Comparison of ENCODE assay signal across 18 cellular contexts in the genomic region with DNA sequence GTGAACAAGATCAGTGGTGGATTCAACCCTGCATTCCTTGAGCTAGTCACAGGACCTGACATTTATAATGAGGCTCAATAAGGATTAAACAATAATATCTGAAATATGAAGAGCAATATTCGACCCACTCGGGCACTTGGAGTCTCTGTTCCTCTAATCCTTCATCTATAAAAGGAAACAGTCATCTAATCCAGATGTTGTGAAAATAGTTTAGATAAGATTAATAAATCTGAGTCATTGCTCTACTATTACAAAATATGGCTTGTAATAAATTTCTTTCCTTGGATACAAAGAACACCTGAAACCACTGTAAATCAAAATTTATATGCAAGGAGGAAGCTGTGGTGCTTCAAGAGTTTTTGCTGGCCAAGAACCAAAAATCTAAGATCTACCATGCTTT.
DNase-seq lines count a peak whose midpoint lies in the region; ATAC-seq and TF ChIP-seq lines count a peak whose summit lies in the region.
"Had no signal": no experiment of that assay in that cellular context is flagged by ENCODE, and none has a peak within 500 bp of the region (broad histone marks: within the 10 kb centered on the region; RNA-seq: fewer than 3 reads in every experiment).

No MANE protein-coding gene starts in this region.

- H3K4me3 ChIP-seq in fibroblast of the aortic adventitia (ENCODE audit: low read depth, low read length), result no peak overlapping the region
- H3K4me3 ChIP-seq in smooth muscle cell, result no peak overlapping the region
- H3K4me3 ChIP-seq in GM23338, result no peak overlapping the region
- H3K4me3 ChIP-seq in endodermal cell (ENCODE audit: low read length), result no peak overlapping the region
- H3K4me3 ChIP-seq in uterus, result no peak overlapping the region
- H3K4me3 ChIP-seq: PC-9 had no signal

- H4K20me1 ChIP-seq in smooth muscle cell (ENCODE audit: low read depth) (no peaks in the 10 kb centered on the region), GM23338 (replicated peaks; ENCODE audit: insufficient read depth) (no peaks in the 10 kb centered on the region)

- peaks cover 6% of the 10 kb centered on the region; the same call in 2 of the 3 replicates for H3K4me1 Mint-ChIP-seq in GM23338
- H3K4me1 Mint-ChIP-seq in endodermal cell, result peaks cover 26% of the 10 kb centered on the region
- H3K4me1 Mint-ChIP-seq: CD4-positive, alpha-beta memory T cell had no signal

- H2AFZ ChIP-seq in smooth muscle cell (ENCODE audit: low read depth) (no peak overlapping the region), GM23338 (no peak overlapping the region)
- H2AFZ ChIP-seq: PC-9 had no signal

- H3K4me3 Mint-ChIP-seq in GM23338 (no peak overlapping the region), endodermal cell (no peak overlapping the region)
- H3K4me3 Mint-ChIP-seq: CD4-positive, alpha-beta memory T cell had no signal

- DNase-seq in HT-29 (ENCODE audit: low spot score) (peak; percentile 14), amniotic epithelial cell (ENCODE audit: low read depth) (peak; percentile 73), fibroblast of the aortic adventitia (ENCODE audit: low read depth) (peak; percentile 88), smooth muscle cell (lab: John Stamatoyannopoulos, UW; ENCODE audit: unreplicated experiment) (no peak), GM23338 (ENCODE audit: low spot score) (no peak), endodermal cell (no peak), uterus (no peak)
- DNase-seq: Caco-2; CD4-positive, alpha-beta memory T cell; DMS 273 treated with DMSO at 0.1 percent for 48 hours; Karpas-422; NCI-H1694 treated with DMSO at 0.1 percent for 48 hours; NCI-H2081 treated with DMSO at 0.1 percent for 48 hours; NCI-H446; NCI-H526 treated with DMSO at 0.1 percent for 48 hours; PC-9; RPMI8226; SIG-M5 had no signal

- ATAC-seq in GM23338, result no peak

- H3K4me2 ChIP-seq in smooth muscle cell (peak overlapping the region; percentile 18), GM23338 (no peak overlapping the region)
- H3K4me2 ChIP-seq: PC-9 had no signal

- H3K36me3 ChIP-seq in smooth muscle cell (ENCODE audit: low read depth) (no peaks in the 10 kb centered on the region), GM23338 (ENCODE audit: insufficient read depth) (no peaks in the 10 kb centered on the region), endodermal cell (ENCODE audit: control insufficient read depth, insufficient read depth, low read length) (no peaks in the 10 kb centered on the region), uterus (no peaks in the 10 kb centered on the region)

- H3K79me2 ChIP-seq in smooth muscle cell (ENCODE audit: low read depth) (no peaks in the 10 kb centered on the region), GM23338 (replicated peaks; ENCODE audit: insufficient read depth) (no peaks in the 10 kb centered on the region)

- no peak for TF ChIP-seq POLR2A in uterus (IDR thresholded peaks at IDR 0.05)

- H3K27ac ChIP-seq in smooth muscle cell (ENCODE audit: low read depth), result no peak overlapping the region
- no peak overlapping the region for H3K27ac ChIP-seq in GM23338 (ENCODE audit: low read depth)
- no peak overlapping the region for H3K27ac ChIP-seq in endodermal cell (ENCODE audit: low read depth, low read length)
- H3K27ac ChIP-seq in uterus, result no peak overlapping the region
- H3K27ac ChIP-seq: PC-9 had no signal

- H3K27me3 ChIP-seq in smooth muscle cell (ENCODE audit: low read depth) (no peaks in the 10 kb centered on the region), GM23338 (ENCODE audit: insufficient read depth) (no peaks in the 10 kb centered on the region), endodermal cell (ENCODE audit: control insufficient read depth, insufficient read depth, low read length, poor library complexity, severe bottlenecking) (no peaks in the 10 kb centered on the region), uterus (no peaks in the 10 kb centered on the region)

- no peaks in the 10 kb centered on the region for H3K36me3 Mint-ChIP-seq in GM23338 (ENCODE audit: low read depth)
- no peaks in the 10 kb centered on the region for H3K36me3 Mint-ChIP-seq in endodermal cell (ENCODE audit: low read depth)
- H3K36me3 Mint-ChIP-seq: CD4-positive, alpha-beta memory T cell had no signal

- WGBS in smooth muscle cell (ENCODE audit: low lambda C conversion rate), result 56% methylated on average over 2 of the region's 2 CpGs
- WGBS in endodermal cell (ENCODE audit: insufficient coverage in 1 of 2, insufficient read length in 1 of 2), 2 experiments, result 100% methylated on average over 2 of the region's 2 CpGs; no CpG with 5 or more reads in 1 of the 2 experiments

- H3F3A ChIP-seq in smooth muscle cell (ENCODE audit: low read depth) (no peaks in the 10 kb centered on the region), GM23338 (replicated peaks; ENCODE audit: low read depth) (no peaks in the 10 kb centered on the region)

- intact Hi-C loops in uterus (cut with DNase I; ENCODE audit: low total_unique reads), result no loop called here

- H3K9ac ChIP-seq in smooth muscle cell (ENCODE audit: low read depth), result no peak overlapping the region
- H3K9ac ChIP-seq in endodermal cell (ENCODE audit: extremely low read depth, low read length, poor library complexity, severe bottlenecking), result no peak overlapping the region

- H3K9me3 ChIP-seq in smooth muscle cell (replicated peaks; ENCODE audit: low read depth) (no peaks in the 10 kb centered on the region), endodermal cell (ENCODE audit: control insufficient read depth, low read length) (no peaks in the 10 kb centered on the region), uterus (no peaks in the 10 kb centered on the region)
- H3K9me3 ChIP-seq: Caco-2 had no signal

- H3K27me3 Mint-ChIP-seq in GM23338 (ENCODE audit: insufficient read depth, low read depth, poor library complexity) (peaks cover 2% of the 10 kb centered on the region), endodermal cell (ENCODE audit: insufficient read depth) (no peaks in the 10 kb centered on the region)

- H3K4me1 ChIP-seq in smooth muscle cell (ENCODE audit: low read depth) (peaks cover 8% of the 10 kb centered on the region), GM23338 (ENCODE audit: insufficient read depth) (peaks cover 11% of the 10 kb centered on the region), endodermal cell (ENCODE audit: control insufficient read depth, insufficient read depth, low read length) (no peaks in the 10 kb centered on the region), uterus (no peaks in the 10 kb centered on the region)
- H3K4me1 ChIP-seq: Caco-2 had no signal

- H3K9me3 Mint-ChIP-seq in GM23338 (no peaks in the 10 kb centered on the region), endodermal cell (no peaks in the 10 kb centered on the region)

- H3K27ac Mint-ChIP-seq in GM23338 (no peak overlapping the region), endodermal cell (no peak overlapping the region)
- H3K27ac Mint-ChIP-seq: CD4-positive, alpha-beta memory T cell had no signal

- TF ChIP-seq CTCF in fibroblast of the aortic adventitia (IDR thresholded peaks at IDR 0.05; ENCODE audit: insufficient read depth, low read length) (no peak), smooth muscle cell (IDR thresholded peaks at IDR 0.05; ENCODE audit: borderline replicate concordance, insufficient read depth, poor library complexity, severe bottlenecking) (no peak), GM23338 (conservative IDR thresholded peaks at IDR 0.05; ENCODE audit: low read depth in 2 of 2) (no peak), endodermal cell (conservative IDR thresholded peaks at IDR 0.05) (no peak), uterus (IDR thresholded peaks at IDR 0.05) (no peak)

- H3K9me2 ChIP-seq in GM23338 (ENCODE audit: insufficient read depth), result 0 out of 2 replicates have a peak, but pooled peaks cover 9% of the 10 kb centered on the region

TF ChIP-seq in GM23338, 12 proteins besides CTCF, POLR2A, EP300 and RAD21 (continues in another document):
- TF ChIP-seq CREB1 (CRISPR knock-in tag; IDR thresholded peaks at IDR 0.05; ENCODE audit: low read depth), result no peak
- TF ChIP-seq EZH2phosphoT487 (IDR thresholded peaks at IDR 0.05; ENCODE audit: unreplicated experiment), result no peak
- TF ChIP-seq ZNF114 (CRISPR knock-in tag; IDR thresholded peaks at IDR 0.05), result no peak

Comparison
In these comparisons a context has a peak if more than half of its experiments do, and no peak if none do; other contexts are left out.
1. DNase-seq: peak in HT-29 (single experiment), amniotic epithelial cell (single experiment) and fibroblast of the aortic adventitia (single experiment); none in smooth muscle cell (single experiment), GM23338 (single experiment), endodermal cell (single experiment) and uterus (0 of 2).